Comparison of ENCODE assay signal across 1 cellular context in genomic region chr6:28880894-28881780, GRCh38.
A peak's percentile ranks its signal among the peaks of the same experiment; 100 is the strongest.
TF ChIP-seq lines count a peak whose summit lies in the region.

No MANE protein-coding gene starts in this region.

TF ChIP-seq in HEK293, 187 proteins besides CTCF, POLR2A, EP300 and RAD21 (continued from another document and continues in another):
- TF ChIP-seq, protein P1, sequence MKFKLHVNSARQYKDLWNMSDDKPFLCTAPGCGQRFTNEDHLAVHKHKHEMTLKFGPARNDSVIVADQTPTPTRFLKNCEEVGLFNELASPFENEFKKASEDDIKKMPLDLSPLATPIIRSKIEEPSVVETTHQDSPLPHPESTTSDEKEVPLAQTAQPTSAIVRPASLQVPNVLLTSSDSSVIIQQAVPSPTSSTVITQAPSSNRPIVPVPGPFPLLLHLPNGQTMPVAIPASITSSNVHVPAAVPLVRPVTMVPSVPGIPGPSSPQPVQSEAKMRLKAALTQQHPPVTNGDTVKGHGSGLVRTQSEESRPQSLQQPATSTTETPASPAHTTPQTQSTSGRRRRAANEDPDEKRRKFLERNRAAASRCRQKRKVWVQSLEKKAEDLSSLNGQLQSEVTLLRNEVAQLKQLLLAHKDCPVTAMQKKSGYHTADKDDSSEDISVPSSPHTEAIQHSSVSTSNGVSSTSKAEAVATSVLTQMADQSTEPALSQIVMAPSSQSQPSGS (tag by site-specific recombination; IDR thresholded peaks at IDR 0.05; ENCODE audit: low read depth): no peak
- TF ChIP-seq YY1 (tag by site-specific recombination; IDR thresholded peaks at IDR 0.05) (peak; percentile 84), KLF8 (tag by site-specific recombination; IDR thresholded peaks at IDR 0.05) (no peak; the same call in 1 of the 2 replicates), SP7 (tag by site-specific recombination; IDR thresholded peaks at IDR 0.05) (peak; percentile 75), GFI1B (tag by site-specific recombination; IDR thresholded peaks at IDR 0.05) (0 out of 2 replicates have a peak, but pooled peaks have one; percentile 5), ZBTB26 (tag by site-specific recombination; optimal IDR thresholded peaks at IDR 0.05) (no peak), ZNF214 (tag by site-specific recombination; IDR thresholded peaks at IDR 0.05; ENCODE audit: borderline replicate concordance) (no peak), ZNF366 (tag by site-specific recombination; conservative IDR thresholded peaks at IDR 0.05) (peak; percentile 30; the same call in 1 of the 2 replicates), BCL6B (tag by site-specific recombination; IDR thresholded peaks at IDR 0.05) (no peak), REST (tag by site-specific recombination; IDR thresholded peaks at IDR 0.05) (peak; percentile 30; the same call in 1 of the 2 replicates), SP2 (tag by site-specific recombination; IDR thresholded peaks at IDR 0.05) (no peak), ZNF768 (tag by site-specific recombination; IDR thresholded peaks at IDR 0.05) (no peak), ZBTB7A (tag by site-specific recombination; IDR thresholded peaks at IDR 0.05; ENCODE audit: low read depth) (0 out of 2 replicates have a peak, but pooled peaks have one; percentile 54), ZNF791 (tag by site-specific recombination; IDR thresholded peaks at IDR 0.05) (no peak), ZBTB11 (tag by site-specific recombination; conservative IDR thresholded peaks at IDR 0.05; ENCODE audit: low read depth) (no peak), ZNF280D (tag by site-specific recombination; IDR thresholded peaks at IDR 0.05) (0 out of 2 replicates have a peak, but pooled peaks have one; percentile 14), KLF7 (tag by site-specific recombination; IDR thresholded peaks at IDR 0.05; ENCODE audit: borderline replicate concordance) (0 out of 2 replicates have a peak, but pooled peaks have one; percentile 14), ZNF16 (tag by site-specific recombination; IDR thresholded peaks at IDR 0.05; ENCODE audit: low read depth) (no peak), ZNF449 (tag by site-specific recombination; IDR thresholded peaks at IDR 0.05) (peak; percentile 56; the same call in 1 of the 2 replicates), ZNF561 (tag by site-specific recombination; IDR thresholded peaks at IDR 0.05; ENCODE audit: borderline replicate concordance) (peak; percentile 56; the same call in 1 of the 2 replicates), ZFP69B (tag by site-specific recombination; IDR thresholded peaks at IDR 0.05) (no peak; the same call in 1 of the 2 replicates), ZNF416 (tag by site-specific recombination; IDR thresholded peaks at IDR 0.05) (no peak), ZNF404 (tag by site-specific recombination; IDR thresholded peaks at IDR 0.05) (no peak), ZNF184 (tag by site-specific recombination; IDR thresholded peaks at IDR 0.05) (0 out of 2 replicates have a peak, but pooled peaks have one; percentile 62), ZNF174 (tag by site-specific recombination; IDR thresholded peaks at IDR 0.05) (no peak), ZNF639 (tag by site-specific recombination; IDR thresholded peaks at IDR 0.05) (peak; percentile 76), IKZF3 (tag by site-specific recombination; IDR thresholded peaks at IDR 0.05) (peak; percentile 30; the same call in 1 of the 2 replicates), ZEB2 (tag by site-specific recombination; IDR thresholded peaks at IDR 0.05) (peak; percentile 41)
- TF ChIP-seq, protein P2, sequence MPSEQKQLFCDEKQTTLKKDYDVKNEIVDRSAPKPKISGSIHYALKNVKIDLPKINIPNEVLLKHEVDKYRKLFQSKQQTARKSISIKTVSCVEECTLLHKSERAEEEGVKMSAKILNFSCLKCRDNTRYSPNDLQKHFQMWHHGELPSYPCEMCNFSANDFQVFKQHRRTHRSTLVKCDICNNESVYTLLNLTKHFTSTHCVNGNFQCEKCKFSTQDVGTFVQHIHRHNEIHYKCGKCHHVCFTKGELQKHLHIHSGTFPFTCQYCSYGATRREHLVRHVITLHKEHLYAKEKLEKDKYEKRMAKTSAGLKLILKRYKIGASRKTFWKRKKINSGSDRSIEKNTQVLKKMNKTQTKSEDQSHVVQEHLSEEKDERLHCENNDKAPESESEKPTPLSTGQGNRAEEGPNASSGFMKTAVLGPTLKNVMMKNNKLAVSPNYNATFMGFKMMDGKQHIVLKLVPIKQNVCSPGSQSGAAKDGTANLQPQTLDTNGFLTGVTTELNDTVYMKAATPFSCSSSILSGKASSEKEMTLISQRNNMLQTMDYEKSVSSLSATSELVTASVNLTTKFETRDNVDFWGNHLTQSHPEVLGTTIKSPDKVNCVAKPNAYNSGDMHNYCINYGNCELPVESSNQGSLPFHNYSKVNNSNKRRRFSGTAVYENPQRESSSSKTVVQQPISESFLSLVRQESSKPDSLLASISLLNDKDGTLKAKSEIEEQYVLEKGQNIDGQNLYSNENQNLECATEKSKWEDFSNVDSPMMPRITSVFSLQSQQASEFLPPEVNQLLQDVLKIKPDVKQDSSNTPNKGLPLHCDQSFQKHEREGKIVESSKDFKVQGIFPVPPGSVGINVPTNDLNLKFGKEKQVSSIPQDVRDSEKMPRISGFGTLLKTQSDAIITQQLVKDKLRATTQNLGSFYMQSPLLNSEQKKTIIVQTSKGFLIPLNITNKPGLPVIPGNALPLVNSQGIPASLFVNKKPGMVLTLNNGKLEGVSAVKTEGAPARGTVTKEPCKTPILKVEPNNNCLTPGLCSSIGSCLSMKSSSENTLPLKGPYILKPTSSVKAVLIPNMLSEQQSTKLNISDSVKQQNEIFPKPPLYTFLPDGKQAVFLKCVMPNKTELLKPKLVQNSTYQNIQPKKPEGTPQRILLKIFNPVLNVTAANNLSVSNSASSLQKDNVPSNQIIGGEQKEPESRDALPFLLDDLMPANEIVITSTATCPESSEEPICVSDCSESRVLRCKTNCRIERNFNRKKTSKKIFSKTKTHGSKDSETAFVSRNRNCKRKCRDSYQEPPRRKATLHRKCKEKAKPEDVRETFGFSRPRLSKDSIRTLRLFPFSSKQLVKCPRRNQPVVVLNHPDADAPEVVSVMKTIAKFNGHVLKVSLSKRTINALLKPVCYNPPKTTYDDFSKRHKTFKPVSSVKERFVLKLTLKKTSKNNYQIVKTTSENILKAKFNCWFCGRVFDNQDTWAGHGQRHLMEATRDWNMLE (tag by site-specific recombination; conservative IDR thresholded peaks at IDR 0.05; ENCODE audit: low read depth): no peak
- TF ChIP-seq, protein P3, sequence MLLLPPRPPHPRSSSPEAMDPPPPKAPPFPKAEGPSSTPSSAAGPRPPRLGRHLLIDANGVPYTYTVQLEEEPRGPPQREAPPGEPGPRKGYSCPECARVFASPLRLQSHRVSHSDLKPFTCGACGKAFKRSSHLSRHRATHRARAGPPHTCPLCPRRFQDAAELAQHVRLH (tag by site-specific recombination; IDR thresholded peaks at IDR 0.05): peak; percentile 73
